22 cellular contexts compared by ENCODE assay signal in genomic region chr5:177973066-177973635, GRCh38. TPM values are rescaled to one million over a fixed set of nuclear protein-coding genes. Genes with fewer than 3 reads are reported as not detected.
A peak's percentile ranks its signal among the peaks of the same experiment; 100 is the strongest.
DNase-seq lines count a peak whose midpoint lies in the region; ATAC-seq and TF ChIP-seq lines count a peak whose summit lies in the region.
"Had no signal": no experiment of that assay in that cellular context is flagged by ENCODE, and none has a peak within 500 bp of the region (broad histone marks: within the 10 kb centered on the region; RNA-seq: fewer than 3 reads in every experiment).

No MANE protein-coding gene starts in this region.

- no peaks in the 10 kb centered on the region for H3K27me3 ChIP-seq in H7 (ENCODE audit: control insufficient read depth, insufficient read depth, low read length)
- H3K27me3 ChIP-seq: BLaER1, MG63, Peyer's patch had no signal

- no peak overlapping the region for H3K27ac ChIP-seq in coronary artery
- H3K27ac ChIP-seq: A549, BLaER1, Peyer's patch had no signal

- DNase-seq in AG10803 (ENCODE audit: low read depth) (peak; percentile 64), H7 (peak; percentile 5), coronary artery (ENCODE audit: low spot score) (peak; percentile 16), omental fat pad (ENCODE audit: low spot score) (no peak), AG08395 (ENCODE audit: low spot score) (no peak), NCI-H2227 (lab: John Stamatoyannopoulos, UW; ENCODE audit: unreplicated experiment) (no peak)
- DNase-seq in stimulated activated CD8-positive, alpha-beta memory T cell treated with anti-CD3 and anti-CD28 coated beads, Interleukin-4, amount 100 ng/mL, for 48 hours = no peak
- DNase-seq: CD4-positive, alpha-beta T cell; COR-L47; DMS 273 treated with DMSO at 0.1 percent for 48 hours; DMS79 treated with DMSO at 0.1 percent for 48 hours; MG63; NCI-H1048; NCI-H1417 treated with DMSO at 0.1 percent for 48 hours; NCI-H187 treated with DMSO at 0.1 percent for 48 hours; NCI-H345; NCI-H524 treated with DMSO at 0.1 percent for 48 hours; NCI-H82 had no signal

- no peaks in the 10 kb centered on the region for H3K36me3 ChIP-seq in H7 (replicated peaks; ENCODE audit: control insufficient read depth, insufficient read depth, low read length)
- H3K36me3 ChIP-seq: BLaER1, MG63, Peyer's patch had no signal

- ATAC-seq in omental fat pad (ENCODE audit: low FRiP score) = peak; percentile 51
- ATAC-seq: A549 had no signal

- TF ChIP-seq CTCF in AG10803 (conservative IDR thresholded peaks at IDR 0.05; ENCODE audit: low read length) (no peak), coronary artery (IDR thresholded peaks at IDR 0.05) (no peak), omental fat pad (IDR thresholded peaks at IDR 0.05) (no peak)

- H3K4me3 ChIP-seq in AG10803 (ENCODE audit: low read length) = no peak overlapping the region
- no peak overlapping the region for H3K4me3 ChIP-seq in H7 (ENCODE audit: insufficient read depth, low read depth, low read length)
- H3K4me3 ChIP-seq in coronary artery = no peak overlapping the region
- H3K4me3 ChIP-seq: A549, BLaER1, MG63, Peyer's patch had no signal

RNA-seq across cellular contexts. Expression of gene PROP1, which starts 22.9 kb away (rescaled TPM):
- total RNA-seq in H7 (2014; rRNA removed; shearing (Covaris generic)) = not detected in 2 replicates
- not detected for total RNA-seq in omental fat pad
- total RNA-seq: CD4-positive, alpha-beta T cell; LHCN-M2; Peyer's patch had no signal

Comparison
In these comparisons a context has a peak if more than half of its experiments do, and no peak if none do; other contexts are left out.
1. DNase-seq: peak in AG10803 (single experiment), H7 (single experiment) and coronary artery (single experiment); none in omental fat pad (single experiment), AG08395 (single experiment), NCI-H2227 (single experiment) and stimulated activated CD8-positive, alpha-beta memory T cell treated with anti-CD3 and anti-CD28 coated beads, Interleukin-4, amount 100 ng/mL, for 48 hours (single experiment).